Comparison of ENCODE assay signal across 15 cellular contexts in the genomic region with DNA sequence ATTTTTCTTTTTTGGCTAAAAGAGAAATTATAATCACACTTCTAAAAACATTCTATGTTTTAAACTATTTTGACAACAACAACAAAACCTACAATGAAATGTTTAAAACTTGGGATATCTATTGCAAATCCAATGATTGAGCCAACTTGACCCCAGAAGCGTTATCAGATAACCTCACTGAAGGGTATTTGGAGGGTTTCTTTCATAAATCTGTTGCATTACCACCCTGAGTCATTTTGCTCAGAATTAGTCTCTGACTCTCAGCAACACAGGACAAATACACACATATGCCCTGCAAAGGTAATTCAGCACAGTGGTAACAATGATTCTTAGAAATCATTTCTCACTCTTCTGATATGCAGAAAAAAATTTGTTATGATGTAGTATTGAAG. TPM values are rescaled to one million over a fixed set of nuclear protein-coding genes. Genes with fewer than 3 reads are reported as not detected.
A peak's percentile ranks its signal among the peaks of the same experiment; 100 is the strongest.
DNase-seq lines count a peak whose midpoint lies in the region; ATAC-seq and TF ChIP-seq lines count a peak whose summit lies in the region.
"Had no signal": no experiment of that assay in that cellular context is flagged by ENCODE, and none has a peak within 500 bp of the region (broad histone marks: within the 10 kb centered on the region; RNA-seq: fewer than 3 reads in every experiment).

No MANE protein-coding gene starts in this region.

- H3K27ac ChIP-seq in gastroesophageal sphincter (peak overlapping the region; percentile 65 to 94 (median 90)), smooth muscle cell (ENCODE audit: low read depth) (peak overlapping the region; percentile 99)
- H3K27ac ChIP-seq: neutrophil had no signal

- H3K4me1 ChIP-seq in gastroesophageal sphincter (peaks cover 0 to 39% (median 15%) of the 10 kb centered on the region in 3 donors), smooth muscle cell (ENCODE audit: low read depth) (peaks cover 28% of the 10 kb centered on the region)

- peaks cover 45% of the 10 kb centered on the region for H3F3A ChIP-seq in smooth muscle cell (ENCODE audit: low read depth)

- TF ChIP-seq CTCF in gastroesophageal sphincter (IDR thresholded peaks at IDR 0.05) (no peak), smooth muscle cell (IDR thresholded peaks at IDR 0.05; ENCODE audit: borderline replicate concordance, insufficient read depth, poor library complexity, severe bottlenecking) (no peak)

- H2AFZ ChIP-seq in smooth muscle cell (ENCODE audit: low read depth), result no peak overlapping the region

- no peak for TF ChIP-seq EP300 in gastroesophageal sphincter (IDR thresholded peaks at IDR 0.05)

- peak; percentile 42 for ATAC-seq in SK-N-SH treated with all-trans-retinoic acid at 6 μM for 48 hours
- ATAC-seq in gastroesophageal sphincter, result no peak
- ATAC-seq in HG03457 (IDR thresholded peaks at IDR 0.05; ENCODE audit: unreplicated experiment), result no peak
- no peak for ATAC-seq in HG03280 (IDR thresholded peaks at IDR 0.05; ENCODE audit: unreplicated experiment)
- no peak for ATAC-seq in HG03097 (IDR thresholded peaks at IDR 0.05; ENCODE audit: low FRiP score, unreplicated experiment)

- peak; percentile 4 for DNase-seq in ELF-1 (ENCODE audit: low read depth, low spot score)
- DNase-seq in smooth muscle cell (lab: John Stamatoyannopoulos, UW; ENCODE audit: unreplicated experiment), result no peak
- DNase-seq in NCI-H1436 (lab: John Stamatoyannopoulos, UW), result no peak
- DNase-seq: activated CD4-positive, CD25-positive, alpha-beta regulatory T cell treated with anti-CD3 and anti-CD28 coated beads, Interleukin-2, amount 50 U/mL, for 72 hours; activated gamma-delta T cell treated with Interleukin-2 at 50 U/mL for 16 hours; effector CD4-positive, alpha-beta T cell; MV-4-11; stimulated activated CD4-positive, alpha-beta T cell treated with anti-CD3 and anti-CD28 coated beads, Interleukin-2, amount 100 ng/mL, for 48 hours had no signal

- H4K20me1 ChIP-seq in smooth muscle cell (ENCODE audit: low read depth), result peaks cover 27% of the 10 kb centered on the region

- no peaks in the 10 kb centered on the region for H3K36me3 ChIP-seq in gastroesophageal sphincter
- H3K36me3 ChIP-seq in smooth muscle cell (ENCODE audit: low read depth), result no peaks in the 10 kb centered on the region
- H3K36me3 ChIP-seq: neutrophil had no signal

- no peak for TF ChIP-seq POLR2A in gastroesophageal sphincter (IDR thresholded peaks at IDR 0.05)

- H3K9me3 ChIP-seq in gastroesophageal sphincter, result no peaks in the 10 kb centered on the region
- no peaks in the 10 kb centered on the region for H3K9me3 ChIP-seq in smooth muscle cell (replicated peaks; ENCODE audit: low read depth)
- H3K9me3 ChIP-seq: neutrophil had no signal

- peaks cover 47% of the 10 kb centered on the region for H3K79me2 ChIP-seq in smooth muscle cell (ENCODE audit: low read depth)

- peak overlapping the region; percentile 93 for H3K9ac ChIP-seq in smooth muscle cell (ENCODE audit: low read depth)

- H3K4me2 ChIP-seq in smooth muscle cell, result peak overlapping the region; percentile 97

- H3K4me3 ChIP-seq in gastroesophageal sphincter (peak overlapping the region in 1 of 2 donors; percentile 15), smooth muscle cell (peak overlapping the region; percentile 72)

- no peaks in the 10 kb centered on the region for H3K27me3 ChIP-seq in gastroesophageal sphincter
- no peaks in the 10 kb centered on the region for H3K27me3 ChIP-seq in smooth muscle cell (ENCODE audit: low read depth)

- WGBS in gastroesophageal sphincter (ENCODE audit: low coverage in 1 of 2), 2 donors, result 25 to 44% methylated on average over 1 of the region's 1 CpG
- WGBS in smooth muscle cell (ENCODE audit: low lambda C conversion rate), result 10% methylated on average over 1 of the region's 1 CpG

TF ChIP-seq in SK-N-SH treated with all-trans-retinoic acid at 6 μM for 48 hours, 23 proteins besides CTCF, POLR2A, EP300 and RAD21:
- no peak for TF ChIP-seq ESRRG (CRISPR knock-in tag; IDR thresholded peaks at IDR 0.05)
- no peak for TF ChIP-seq TOX (CRISPR knock-in tag; IDR thresholded peaks at IDR 0.05; ENCODE audit: borderline replicate concordance)
- TF ChIP-seq ZNF70 (CRISPR knock-in tag; IDR thresholded peaks at IDR 0.05), result no peak
- TF ChIP-seq, protein P1, sequence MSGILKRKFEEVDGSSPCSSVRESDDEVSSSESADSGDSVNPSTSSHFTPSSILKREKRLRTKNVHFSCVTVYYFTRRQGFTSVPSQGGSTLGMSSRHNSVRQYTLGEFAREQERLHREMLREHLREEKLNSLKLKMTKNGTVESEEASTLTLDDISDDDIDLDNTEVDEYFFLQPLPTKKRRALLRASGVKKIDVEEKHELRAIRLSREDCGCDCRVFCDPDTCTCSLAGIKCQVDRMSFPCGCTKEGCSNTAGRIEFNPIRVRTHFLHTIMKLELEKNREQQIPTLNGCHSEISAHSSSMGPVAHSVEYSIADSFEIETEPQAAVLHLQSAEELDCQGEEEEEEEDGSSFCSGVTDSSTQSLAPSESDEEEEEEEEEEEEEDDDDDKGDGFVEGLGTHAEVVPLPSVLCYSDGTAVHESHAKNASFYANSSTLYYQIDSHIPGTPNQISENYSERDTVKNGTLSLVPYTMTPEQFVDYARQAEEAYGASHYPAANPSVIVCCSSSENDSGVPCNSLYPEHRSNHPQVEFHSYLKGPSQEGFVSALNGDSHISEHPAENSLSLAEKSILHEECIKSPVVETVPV (CRISPR knock-in tag; IDR thresholded peaks at IDR 0.05), result no peak
- TF ChIP-seq ARNTL (CRISPR knock-in tag; IDR thresholded peaks at IDR 0.05; ENCODE audit: borderline replicate concordance, low read depth), result no peak
TF ChIP-seq in SK-N-SH treated with all-trans-retinoic acid at 6 μM for 48 hours: peak in this region for 0.

RNA-seq across cellular contexts. Expression of a gene that starts 2.3 kb away (rescaled TPM):
- total RNA-seq in gastroesophageal sphincter, result 100 to 1,000 TPM; 203 to 686 (median 311) TPM
- total RNA-seq in smooth muscle cell, result 4,221 and 4,749 TPM in 2 replicates
- polyA plus RNA-seq in smooth muscle cell, result 7,069 and 10,006 TPM in 2 replicates
- total RNA-seq: NCI-H460 had no signal
